Comparison of ENCODE assay signal across 1 cellular context in the genomic region with DNA sequence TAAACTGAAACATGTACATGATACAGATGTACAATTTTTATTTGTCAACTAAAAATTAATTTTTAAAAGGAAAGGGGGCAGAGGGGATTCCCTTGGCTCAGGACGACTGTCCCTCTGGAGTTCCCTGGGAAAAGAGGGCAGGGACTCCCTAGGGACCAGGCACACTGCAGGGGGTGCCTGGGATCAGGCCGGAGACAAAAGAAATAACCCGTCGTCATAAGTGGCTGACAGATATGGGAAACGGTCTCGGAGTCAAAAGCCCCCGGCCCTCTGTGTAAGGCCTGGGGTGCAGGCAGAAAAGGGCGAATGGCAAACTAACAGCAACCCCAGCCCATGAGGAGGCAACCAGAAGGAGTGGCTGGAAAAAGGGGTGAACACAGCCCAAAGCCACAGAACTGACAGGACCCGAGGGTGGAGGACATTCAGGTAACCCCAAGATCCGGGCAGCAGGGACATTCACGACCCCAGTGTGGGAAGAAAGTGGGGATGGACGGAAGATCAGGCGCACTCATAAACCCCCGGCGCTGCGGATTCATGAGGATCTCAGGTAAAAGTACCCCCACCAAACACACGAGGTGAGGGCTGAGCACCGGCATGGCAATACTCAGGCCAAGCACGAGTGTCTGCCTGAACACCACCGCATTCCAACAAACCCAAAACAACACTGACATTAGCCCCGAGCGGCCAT.
TF ChIP-seq lines count a peak whose summit lies in the region.

No MANE protein-coding gene starts in this region.

TF ChIP-seq in H1, 55 proteins besides CTCF, POLR2A, EP300 and RAD21 (continued from another document):
- no peak for TF ChIP-seq TEAD4 (IDR thresholded peaks at IDR 0.05; ENCODE audit: low read depth, low read length)
- TF ChIP-seq HDAC6 (IDR thresholded peaks at IDR 0.05; ENCODE audit: low read depth, low read length): no peak
- no peak for TF ChIP-seq SP1 (IDR thresholded peaks at IDR 0.05; ENCODE audit: low read depth, low read length)
- TF ChIP-seq SUZ12 (IDR thresholded peaks at IDR 0.05; ENCODE audit: low read length): no peak
- TF ChIP-seq CREB1 (IDR thresholded peaks at IDR 0.05): no peak
- TF ChIP-seq, protein P1, sequence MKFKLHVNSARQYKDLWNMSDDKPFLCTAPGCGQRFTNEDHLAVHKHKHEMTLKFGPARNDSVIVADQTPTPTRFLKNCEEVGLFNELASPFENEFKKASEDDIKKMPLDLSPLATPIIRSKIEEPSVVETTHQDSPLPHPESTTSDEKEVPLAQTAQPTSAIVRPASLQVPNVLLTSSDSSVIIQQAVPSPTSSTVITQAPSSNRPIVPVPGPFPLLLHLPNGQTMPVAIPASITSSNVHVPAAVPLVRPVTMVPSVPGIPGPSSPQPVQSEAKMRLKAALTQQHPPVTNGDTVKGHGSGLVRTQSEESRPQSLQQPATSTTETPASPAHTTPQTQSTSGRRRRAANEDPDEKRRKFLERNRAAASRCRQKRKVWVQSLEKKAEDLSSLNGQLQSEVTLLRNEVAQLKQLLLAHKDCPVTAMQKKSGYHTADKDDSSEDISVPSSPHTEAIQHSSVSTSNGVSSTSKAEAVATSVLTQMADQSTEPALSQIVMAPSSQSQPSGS (IDR thresholded peaks at IDR 0.05; ENCODE audit: low read length): no peak
- no peak for TF ChIP-seq CEBPB (IDR thresholded peaks at IDR 0.05; ENCODE audit: low read depth, low read length)
- TF ChIP-seq BRCA1 (IDR thresholded peaks at IDR 0.05; ENCODE audit: low read depth, low read length): no peak
- no peak for TF ChIP-seq RNF2 (IDR thresholded peaks at IDR 0.05; ENCODE audit: borderline replicate concordance, low read depth, low read length, missing control alignments, poor library complexity, severe bottlenecking)
- no peak for TF ChIP-seq PHF8 (conservative IDR thresholded peaks at IDR 0.05; ENCODE audit: low read depth, low read length)
- no peak for TF ChIP-seq SAP30 (IDR thresholded peaks at IDR 0.05; ENCODE audit: insufficient read depth, insufficient replicate concordance, low read length)
- no peak for TF ChIP-seq NANOG (IDR thresholded peaks at IDR 0.05; ENCODE audit: insufficient read depth, low read depth, low read length, poor library complexity, severe bottlenecking)
- no peak for TF ChIP-seq CHD2 (IDR thresholded peaks at IDR 0.05; ENCODE audit: low read length)
